In genomic region chr11:46529086-46529905, GRCh38 we compare ENCODE assay signal across 8 cellular contexts.
DNase-seq lines count a peak whose midpoint lies in the region; ATAC-seq and TF ChIP-seq lines count a peak whose summit lies in the region.

No MANE protein-coding gene starts in this region.

- TF ChIP-seq POLR2A in tibial nerve (IDR thresholded peaks at IDR 0.05) = no peak

- H3K4me3 ChIP-seq in foreskin fibroblast (ENCODE audit: low read depth in 1 of 2, low read length in 2 of 2) (no peak overlapping the region), osteoblast (ENCODE audit: insufficient read depth, low read length) (no peak overlapping the region), tibial nerve (no peak overlapping the region)

- peak; percentile 75 for ATAC-seq in activated T-helper 17 cell treated with anti-CD3 and anti-CD28 coated beads, Interleukin-2, amount 50 U/mL, for 72 hours (replicated peaks)

- H3K36me3 Mint-ChIP-seq in activated T-helper 17 cell treated with anti-CD3 and anti-CD28 coated beads, Interleukin-2, amount 50 U/mL, for 72 hours (ENCODE audit: low read depth) = peaks cover 7% of the 10 kb centered on the region

- DNase-seq in NCI-H526 (lab: John Stamatoyannopoulos, UW) = peak; percentile 29 to 78
- no peak for DNase-seq in NCI-H526 treated with DMSO at 0.1 percent for 48 hours (lab: John Stamatoyannopoulos, UW)
- DNase-seq in HT-29 (ENCODE audit: low spot score) = peak; percentile 80
- peak; percentile 55 for DNase-seq in RPMI8226
- peak; percentile 30 to 74 for DNase-seq in foreskin fibroblast
- peak; percentile 88 for DNase-seq in osteoblast (ENCODE audit: insufficient read length, low spot score, missing footprints)
- DNase-seq in tibial nerve (ENCODE audit: low spot score in 2 of 2) = peak; percentile 33 to 81

- H2AFZ ChIP-seq in osteoblast (ENCODE audit: low read length) = no peak overlapping the region

- H3K79me2 ChIP-seq in osteoblast (ENCODE audit: insufficient read depth, low read length) = peaks cover 77% of the 10 kb centered on the region

- peak overlapping the region; percentile 71 for H3K4me3 Mint-ChIP-seq in activated T-helper 17 cell treated with anti-CD3 and anti-CD28 coated beads, Interleukin-2, amount 50 U/mL, for 72 hours

- no peaks in the 10 kb centered on the region for H3K27me3 ChIP-seq in osteoblast (ENCODE audit: insufficient read depth, low read length)
- H3K27me3 ChIP-seq in tibial nerve = no peaks in the 10 kb centered on the region

- H3K9me3 ChIP-seq in osteoblast (ENCODE audit: low read depth, low read length) (no peaks in the 10 kb centered on the region), tibial nerve (peaks cover 0 to 9% (median 2%) of the 10 kb centered on the region in 4 donors)

- peaks cover 24% of the 10 kb centered on the region for H3K4me1 Mint-ChIP-seq in activated T-helper 17 cell treated with anti-CD3 and anti-CD28 coated beads, Interleukin-2, amount 50 U/mL, for 72 hours

- no peaks in the 10 kb centered on the region for H3K9me3 Mint-ChIP-seq in activated T-helper 17 cell treated with anti-CD3 and anti-CD28 coated beads, Interleukin-2, amount 50 U/mL, for 72 hours

- no peak overlapping the region for H3K4me2 ChIP-seq in osteoblast (ENCODE audit: insufficient read depth, low read length)

- peak; percentile 95 for TF ChIP-seq CTCF in foreskin fibroblast (IDR thresholded peaks at IDR 0.05; ENCODE audit: low read depth, low read length)
- TF ChIP-seq CTCF in osteoblast (IDR thresholded peaks at IDR 0.05; ENCODE audit: extremely low read depth, low read depth, low read length) = peak; percentile 93
- TF ChIP-seq CTCF in tibial nerve (IDR thresholded peaks at IDR 0.05) = peak; percentile 75 to 93 (median 79)

- peaks cover 64% of the 10 kb centered on the region for H4K20me1 ChIP-seq in osteoblast (ENCODE audit: insufficient read depth, low read length)

- no peaks in the 10 kb centered on the region for H3K27me3 Mint-ChIP-seq in activated T-helper 17 cell treated with anti-CD3 and anti-CD28 coated beads, Interleukin-2, amount 50 U/mL, for 72 hours

- H3K36me3 ChIP-seq in osteoblast (ENCODE audit: insufficient read depth, low read length) (no peaks in the 10 kb centered on the region), tibial nerve (peaks cover 0 to 9% (median 0%) of the 10 kb centered on the region in 3 donors)

- H3K27ac ChIP-seq in osteoblast (ENCODE audit: low read depth, low read length) = no peak overlapping the region
- no peak overlapping the region for H3K27ac ChIP-seq in tibial nerve

- peak overlapping the region; percentile 85 for H3K27ac Mint-ChIP-seq in activated T-helper 17 cell treated with anti-CD3 and anti-CD28 coated beads, Interleukin-2, amount 50 U/mL, for 72 hours

- H3K4me1 ChIP-seq in osteoblast (ENCODE audit: insufficient read depth, low read length) (no peaks in the 10 kb centered on the region), tibial nerve (peaks cover 0 to 28% (median 2%) of the 10 kb centered on the region in 4 donors)

- TF ChIP-seq EP300 in tibial nerve (IDR thresholded peaks at IDR 0.05) = no peak

- 53 to 56% methylated on average over 4 of the region's 4 CpGs for WGBS in tibial nerve, 2 donors
